In the genomic region with DNA sequence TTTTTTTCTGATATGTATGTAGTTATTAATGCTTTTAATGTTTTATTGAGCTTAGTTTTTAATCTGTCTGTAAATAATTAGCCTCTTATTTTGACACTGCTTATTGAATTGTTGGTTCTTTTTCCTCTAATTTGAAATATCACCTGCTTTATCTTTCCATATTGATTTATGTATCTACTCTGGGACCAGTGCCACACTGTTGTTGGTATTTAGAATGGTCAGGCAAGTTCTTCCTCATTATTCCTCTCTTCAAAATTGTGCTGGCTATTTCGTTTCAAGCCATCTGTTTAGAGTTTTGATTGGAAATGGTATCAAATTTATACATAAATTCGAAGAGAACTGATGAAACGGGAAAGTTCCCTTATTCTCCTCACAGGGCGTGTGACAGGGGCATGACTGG, we compare ENCODE assay signal across 5 cellular contexts.
"Had no signal": no experiment of that assay in that cellular context is flagged by ENCODE, and none has a peak within 500 bp of the region (broad histone marks: within the 10 kb centered on the region; RNA-seq: fewer than 3 reads in every experiment).

No MANE protein-coding gene starts in this region.

- ATAC-seq: K562 had no signal

- H3K4me3 Mint-ChIP-seq: H9 had no signal

- DNase-seq: GM23248, H9, HCEC 1CT, IMR-90 had no signal
